Comparison of ENCODE assay signal across 21 cellular contexts in genomic region chr9:107954303-107954702, GRCh38.
"Had no signal": no experiment of that assay in that cellular context is flagged by ENCODE, and none has a peak within 500 bp of the region (broad histone marks: within the 10 kb centered on the region; RNA-seq: fewer than 3 reads in every experiment).

No MANE protein-coding gene starts in this region.

- H3K4me3 ChIP-seq: colonic mucosa, esophagus muscularis mucosa, heart right ventricle, pancreas, psoas muscle, stomach, suprapubic skin had no signal

- H3K27ac Mint-ChIP-seq: activated CD8-positive, alpha-beta T cell treated with anti-CD3 and anti-CD28 coated beads, Interleukin-2, amount 10 ng/mL, durations not matched to agents 7 days and 5 days; activated naive CD8-positive, alpha-beta T cell; mesothelial cell of epicardium; natural killer cell treated with Interleukin-12 subunit alpha and Interleukin-12 subunit beta and Interleukin-15 and Interleukin-18, amount 100 ng/mL, for 72 hours; stimulated activated memory B cell treated with anti-CD40 and anti-IgM and Interleukin-4, amounts not matched to agents 10 μg/mL and 1 μg/mL and 100 μg/mL, for 72 hours had no signal

- H3K4me1 ChIP-seq: colonic mucosa, esophagus muscularis mucosa, pancreas, psoas muscle, stomach, suprapubic skin had no signal

- DNase-seq: activated CD4-positive, alpha-beta T cell treated with anti-CD3 and anti-CD28 coated beads for 1 hour; activated CD4-positive, alpha-beta T cell treated with anti-CD3 and anti-CD28 coated beads, Interleukin-2, amount 50 U/mL, for 1 hour; activated CD8-positive, alpha-beta T cell treated with anti-CD3 and anti-CD28 coated beads, Interleukin-2, amount 10 ng/mL, durations not matched to agents 7 days and 5 days; activated gamma-delta T cell treated with Interleukin-2 at 50 U/mL for 16 hours; colonic mucosa; heart right ventricle; left colon; mammary epithelial cell; pancreas; psoas muscle; right cardiac atrium; stomach; T-helper 1 cell; trophoblast cell had no signal

- ATAC-seq: activated CD8-positive, alpha-beta T cell treated with anti-CD3 and anti-CD28 coated beads, Interleukin-2, amount 10 ng/mL, durations not matched to agents 7 days and 5 days; natural killer cell treated with Interleukin-12 subunit alpha and Interleukin-12 subunit beta and Interleukin-15 and Interleukin-18, amount 100 ng/mL, for 72 hours; stimulated activated memory B cell treated with anti-CD40 and anti-IgM and Interleukin-4, amounts not matched to agents 10 μg/mL and 1 μg/mL and 100 μg/mL, for 72 hours had no signal

- H3K27me3 Mint-ChIP-seq: activated naive CD8-positive, alpha-beta T cell; central memory CD8-positive, alpha-beta T cell; natural killer cell treated with Interleukin-12 subunit alpha and Interleukin-12 subunit beta and Interleukin-15 and Interleukin-18, amount 100 ng/mL, for 72 hours; stimulated activated memory B cell treated with anti-CD40 and anti-IgM and Interleukin-4, amounts not matched to agents 10 μg/mL and 1 μg/mL and 100 μg/mL, for 72 hours had no signal

- H3K36me3 Mint-ChIP-seq: activated naive CD8-positive, alpha-beta T cell; mesothelial cell of epicardium had no signal

- H3K4me3 Mint-ChIP-seq: activated CD8-positive, alpha-beta T cell treated with anti-CD3 and anti-CD28 coated beads, Interleukin-2, amount 10 ng/mL, durations not matched to agents 7 days and 5 days; activated naive CD8-positive, alpha-beta T cell; central memory CD8-positive, alpha-beta T cell; mesothelial cell of epicardium; natural killer cell treated with Interleukin-12 subunit alpha and Interleukin-12 subunit beta and Interleukin-15 and Interleukin-18, amount 100 ng/mL, for 72 hours; stimulated activated memory B cell treated with anti-CD40 and anti-IgM and Interleukin-4, amounts not matched to agents 10 μg/mL and 1 μg/mL and 100 μg/mL, for 72 hours had no signal

- H3K4me1 Mint-ChIP-seq: central memory CD8-positive, alpha-beta T cell; stimulated activated memory B cell treated with anti-CD40 and anti-IgM and Interleukin-4, amounts not matched to agents 10 μg/mL and 1 μg/mL and 100 μg/mL, for 72 hours had no signal

- H3K27ac ChIP-seq: colonic mucosa, esophagus muscularis mucosa, heart right ventricle, pancreas, psoas muscle, stomach, suprapubic skin had no signal

- H3K9me3 ChIP-seq: colonic mucosa, pancreas had no signal

- H3K27me3 ChIP-seq: colonic mucosa, esophagus muscularis mucosa, heart right ventricle, pancreas, stomach, suprapubic skin had no signal

- H3K36me3 ChIP-seq: colonic mucosa, esophagus muscularis mucosa, heart right ventricle, pancreas, stomach, suprapubic skin had no signal
